8 cellular contexts compared by ENCODE assay signal in genomic region chr18:3262234-3263171, GRCh38. TPM values are rescaled to one million over a fixed set of nuclear protein-coding genes. Genes with fewer than 3 reads are reported as not detected.
DNase-seq lines count a peak whose midpoint lies in the region; ATAC-seq and TF ChIP-seq lines count a peak whose summit lies in the region.

No MANE protein-coding gene starts in this region.

- BruUV-seq in A673 (replicated peaks; lab: Mats Ljungman, UMichigan), result no TSS peak

- CTCF ChIA-PET in A673 (lab: Charles Lee), result no interaction called here

- POLR2A ChIA-PET in A673 (lab: Charles Lee; ENCODE audit: low non-redundant PET), result no interaction called here

- 1% methylated on average over 18 to 54 of the region's 69 CpGs for WGBS in upper lobe of left lung, 2 donors

- H3K9me3 ChIP-seq in A673 (ENCODE audit: low read depth, low read length, poor library complexity, severe bottlenecking) (no peaks in the 10 kb centered on the region), WERI-Rb-1 (ENCODE audit: severe bottlenecking) (no peaks in the 10 kb centered on the region), mucosa of descending colon (no peaks in the 10 kb centered on the region), upper lobe of left lung (no peaks in the 10 kb centered on the region)
- no peaks in the 10 kb centered on the region for H3K9me3 ChIP-seq in effector memory CD4-positive, alpha-beta T cell (ENCODE audit: control insufficient read depth, low read length)

- H3K36me3 ChIP-seq in A673 (ENCODE audit: insufficient read depth, low read length, poor library complexity, severe bottlenecking) (peaks cover 10% of the 10 kb centered on the region), WERI-Rb-1 (peaks cover 7% of the 10 kb centered on the region; the same call in 1 of the 2 replicates), mucosa of descending colon (ENCODE audit: low read depth) (no peaks in the 10 kb centered on the region), upper lobe of left lung (peaks cover 5 to 20% (median 9%) of the 10 kb centered on the region in 4 donors)
- peaks cover 8% of the 10 kb centered on the region for H3K36me3 ChIP-seq in effector memory CD4-positive, alpha-beta T cell (ENCODE audit: control insufficient read depth, insufficient read depth, low read length)

- ATAC-seq in GM19324 (IDR thresholded peaks at IDR 0.05; ENCODE audit: low FRiP score, unreplicated experiment) (peak; percentile 42), HG03354 (IDR thresholded peaks at IDR 0.05; ENCODE audit: poor library complexity, severe bottlenecking, unreplicated experiment) (peak; percentile 41), mucosa of descending colon (peak; percentile 60), upper lobe of left lung (ENCODE audit: low FRiP score in 2 of 2) (peak; percentile 13 to 70)

- TF ChIP-seq EP300 in upper lobe of left lung (IDR thresholded peaks at IDR 0.05), result no peak

- peak overlapping the region; percentile 94 for H3K4me3 ChIP-seq in A673 (ENCODE audit: low read depth, low read length, poor library complexity, severe bottlenecking)
- peak overlapping the region; percentile 85 for H3K4me3 ChIP-seq in WERI-Rb-1 (ENCODE audit: low read depth, low read length)
- peak overlapping the region; percentile 84 for H3K4me3 ChIP-seq in effector memory CD4-positive, alpha-beta T cell (ENCODE audit: insufficient read depth, low read depth, low read length, poor library complexity, severe bottlenecking)
- peak overlapping the region; percentile 82 for H3K4me3 ChIP-seq in mucosa of descending colon
- peak overlapping the region; percentile 70 to 91 (median 84) for H3K4me3 ChIP-seq in upper lobe of left lung

- intact Hi-C loops in A673 (cut with micrococcal nuclease; ENCODE audit: unreplicated experiment), result no loop called here
- intact Hi-C loops in mucosa of descending colon (cut with DNase I, micrococcal nuclease), result loop anchor here in 1 of 2 donors (10.0 kb wide), 1 partner anchor 332 kb away; no protein-coding TSS in a partner anchor

- H3K27ac ChIP-seq in A673 (ENCODE audit: low read depth, low read length, poor library complexity, severe bottlenecking), result peak overlapping the region; percentile 99
- peak overlapping the region; percentile 99 for H3K27ac ChIP-seq in WERI-Rb-1
- H3K27ac ChIP-seq in effector memory CD4-positive, alpha-beta T cell (ENCODE audit: insufficient read depth, low read length, poor library complexity, severe bottlenecking), result peak overlapping the region; percentile 98
- H3K27ac ChIP-seq in upper lobe of left lung, result peak overlapping the region; percentile 92 to 99 (median 98)

- H3K4me1 ChIP-seq in A673 (ENCODE audit: insufficient read depth, low read length, poor library complexity, severe bottlenecking) (peaks cover 34% of the 10 kb centered on the region), mucosa of descending colon (ENCODE audit: low read depth) (peaks cover 47% of the 10 kb centered on the region), upper lobe of left lung (peaks cover 45 to 55% (median 54%) of the 10 kb centered on the region in 4 donors)
- peaks cover 36% of the 10 kb centered on the region for H3K4me1 ChIP-seq in effector memory CD4-positive, alpha-beta T cell (ENCODE audit: control insufficient read depth, insufficient read depth, low read length, poor library complexity, severe bottlenecking)

- H3K27me3 ChIP-seq in A673 (replicated peaks; ENCODE audit: insufficient read depth, low read depth, low read length, poor library complexity) (no peaks in the 10 kb centered on the region), WERI-Rb-1 (ENCODE audit: insufficient read depth, low read depth, severe bottlenecking) (no peaks in the 10 kb centered on the region), upper lobe of left lung (no peaks in the 10 kb centered on the region)
- no peaks in the 10 kb centered on the region for H3K27me3 ChIP-seq in effector memory CD4-positive, alpha-beta T cell (replicated peaks; ENCODE audit: control insufficient read depth, insufficient read depth, low read length, poor library complexity, severe bottlenecking)

- TF ChIP-seq POLR2A in upper lobe of left lung (IDR thresholded peaks at IDR 0.05), result no peak

- TF ChIP-seq CTCF in A673 (conservative IDR thresholded peaks at IDR 0.05; ENCODE audit: low read depth, low read length) (no peak), WERI-Rb-1 (IDR thresholded peaks at IDR 0.05; ENCODE audit: low read depth, low read length) (no peak), mucosa of descending colon (IDR thresholded peaks at IDR 0.05) (no peak), upper lobe of left lung (IDR thresholded peaks at IDR 0.05) (no peak)

- DNase-seq in A673 (ENCODE audit: low spot score) (no peak), WERI-Rb-1 (no peak), mucosa of descending colon (peak in 2 of 3 donors; percentile 45 to 67), upper lobe of left lung (peak in 1 of 2 donors; percentile 91), GM19240 (ENCODE audit: insufficient read length, low spot score) (no peak)
- peak in 2 of 3 donors; percentile 18 to 22 for DNase-seq in effector memory CD4-positive, alpha-beta T cell

RNA-seq across cellular contexts. Expression of gene MYL12B, which starts 0.6 kb away (rescaled TPM):
- 303 and 389 TPM in 2 replicates for total RNA-seq in A673 (2021)
- 100 to 1,000 TPM; 317 to 609 (median 569) TPM for total RNA-seq in mucosa of descending colon
- total RNA-seq in upper lobe of left lung, result 100 to 1,000 TPM in 5 of 6 donors, 10 to 100 TPM in 1; 93.2 to 451 (median 361) TPM

RNA-seq across cellular contexts. Expression of gene MYL12A, which starts 14.9 kb away (rescaled TPM):
- 298 and 357 TPM in 2 replicates for total RNA-seq in A673 (2021)
- 100 to 1,000 TPM; 345 to 588 (median 550) TPM for total RNA-seq in mucosa of descending colon
- total RNA-seq in upper lobe of left lung, result 100 to 1,000 TPM; 184 to 702 (median 558) TPM

RNA-seq across cellular contexts. Expression of gene MYOM1, which starts 42.7 kb away (rescaled TPM):
- total RNA-seq in A673 (2021) (0.37 and 0.46 TPM in 2 replicates), mucosa of descending colon (10 to 100 TPM in 2 of 3 donors, 1 to 10 TPM in 1; 5.5 to 22.2 (median 16.3) TPM), upper lobe of left lung (10 to 100 TPM in 1 of 6 donors, 1 to 10 TPM in 4, under 1 TPM in 1; 0.76 to 11.2 (median 2.2) TPM)

Comparison
In these comparisons a context has a peak if more than half of its experiments do, and no peak if none do; other contexts are left out.
1. DNase-seq: peak in effector memory CD4-positive, alpha-beta T cell (2 of 3) and mucosa of descending colon (2 of 3); none in A673 (single experiment), WERI-Rb-1 (single experiment) and GM19240 (single experiment).
2. Peak in every context shown above with its lines, with median percentiles within 50 percentile points of each other: H3K27ac ChIP-seq, H3K4me3 ChIP-seq and ATAC-seq.